7 cellular contexts compared by ENCODE assay signal in the genomic region with DNA sequence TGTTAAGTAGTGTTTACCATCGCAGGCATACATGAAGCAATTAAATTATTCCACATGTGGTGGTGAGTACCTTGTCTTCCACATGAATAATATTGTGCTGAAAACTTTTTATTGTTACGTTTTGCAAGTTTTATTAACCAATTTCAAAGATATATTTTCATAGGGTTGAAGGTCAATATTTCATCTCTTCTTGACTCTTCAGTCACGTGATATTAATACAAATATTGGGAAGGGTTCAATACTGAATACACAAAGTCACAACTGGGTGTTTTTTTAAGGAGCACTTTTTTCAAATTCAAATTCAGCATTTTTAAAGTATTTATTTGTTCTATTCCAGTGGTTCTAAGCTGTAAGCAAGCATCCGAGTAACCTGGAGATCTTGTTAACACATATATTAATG.
"Had no signal": no experiment of that assay in that cellular context is flagged by ENCODE, and none has a peak within 500 bp of the region (broad histone marks: within the 10 kb centered on the region; RNA-seq: fewer than 3 reads in every experiment).

No MANE protein-coding gene starts in this region.

- DNase-seq: GDM1, GF-D8 had no signal

- FAIRE-seq: G401.6, GM12891, GM12892, GM18507, GM19239 had no signal
